22 cellular contexts compared by ENCODE assay signal in the genomic region with DNA sequence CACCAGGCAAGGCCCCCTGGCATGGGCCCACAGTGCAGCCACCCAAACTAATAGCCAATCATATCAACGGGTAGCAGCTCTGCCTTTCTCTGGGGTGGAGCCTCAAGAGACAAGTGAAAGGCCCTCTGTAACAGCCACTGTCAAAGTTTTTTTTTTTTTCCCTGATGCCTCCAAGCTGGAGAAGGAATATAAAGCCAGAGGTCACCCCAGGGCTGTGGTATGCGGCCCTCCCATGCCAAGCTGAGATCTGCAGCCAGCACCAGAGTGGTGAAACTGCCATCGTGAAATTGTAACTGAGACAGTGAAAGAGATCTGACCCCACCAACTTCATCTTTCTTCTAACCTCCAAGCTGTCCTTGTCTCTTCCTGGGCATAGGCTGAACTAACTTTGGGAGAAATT.
DNase-seq lines count a peak whose midpoint lies in the region; ATAC-seq and TF ChIP-seq lines count a peak whose summit lies in the region.
"Had no signal": no experiment of that assay in that cellular context is flagged by ENCODE, and none has a peak within 500 bp of the region (broad histone marks: within the 10 kb centered on the region; RNA-seq: fewer than 3 reads in every experiment).

No MANE protein-coding gene starts in this region.

- in situ Hi-C loops in SK-MEL-5 (cut with HindIII; ENCODE audit: low pct_unique_long_range_greater_than_20kb, low sequenced_read_pairs), result no loop called here

- H3K27ac ChIP-seq in heart right ventricle, result no peak overlapping the region
- no peak overlapping the region for H3K27ac ChIP-seq in smooth muscle cell (ENCODE audit: low read depth)
- H3K27ac ChIP-seq: A549; BLaER1 treated with 17β-estradiol and CSF1 and Interleukin-3, amounts not matched to agents 10 nM and 100 nM had no signal

- H4K20me1 ChIP-seq in smooth muscle cell (ENCODE audit: low read depth), result no peaks in the 10 kb centered on the region
- H4K20me1 ChIP-seq: BLaER1 treated with 17β-estradiol and CSF1 and Interleukin-3, amounts not matched to agents 10 nM and 100 nM had no signal

- WGBS in heart right ventricle, 2 donors, result 32 to 36% methylated on average over 3 of the region's 3 CpGs
- WGBS in smooth muscle cell (ENCODE audit: low lambda C conversion rate), result 68% methylated on average over 3 of the region's 3 CpGs

- intact Hi-C loops in Right ventricle myocardium superior (cut with DNase I), result no loop called here
- intact Hi-C loops in cardiac septum (cut with DNase I), result no loop called here
- intact Hi-C loops in heart right ventricle (cut with DNase I), result no loop called here

- H3K9ac ChIP-seq in smooth muscle cell (ENCODE audit: low read depth), result no peak overlapping the region
- H3K9ac ChIP-seq: BLaER1 treated with 17β-estradiol and CSF1 and Interleukin-3, amounts not matched to agents 10 nM and 100 nM had no signal

- no peak overlapping the region for H2AFZ ChIP-seq in smooth muscle cell (ENCODE audit: low read depth)
- H2AFZ ChIP-seq: GM23338 had no signal

- H3K4me2 ChIP-seq in smooth muscle cell, result no peak overlapping the region
- H3K4me2 ChIP-seq: A549; BLaER1 treated with 17β-estradiol and CSF1 and Interleukin-3, amounts not matched to agents 10 nM and 100 nM; GM23338 had no signal

- TF ChIP-seq CTCF in heart right ventricle (IDR thresholded peaks at IDR 0.05), result no peak
- TF ChIP-seq CTCF in smooth muscle cell (IDR thresholded peaks at IDR 0.05; ENCODE audit: borderline replicate concordance, insufficient read depth, poor library complexity, severe bottlenecking), result no peak

- H3K79me2 ChIP-seq in smooth muscle cell (ENCODE audit: low read depth), result no peaks in the 10 kb centered on the region

- H3K4me1 ChIP-seq in heart right ventricle, result peaks cover 0 to 3% (median 0%) of the 10 kb centered on the region in 9 donors
- no peaks in the 10 kb centered on the region for H3K4me1 ChIP-seq in smooth muscle cell (ENCODE audit: low read depth)
- H3K4me1 ChIP-seq: A549; BE2C; BLaER1 treated with 17β-estradiol and CSF1 and Interleukin-3, amounts not matched to agents 10 nM and 100 nM had no signal

- H3F3A ChIP-seq in smooth muscle cell (ENCODE audit: low read depth), result no peaks in the 10 kb centered on the region

- H3K27me3 ChIP-seq in heart right ventricle, result no peaks in the 10 kb centered on the region
- H3K27me3 ChIP-seq in smooth muscle cell (ENCODE audit: low read depth), result no peaks in the 10 kb centered on the region
- H3K27me3 ChIP-seq: BE2C had no signal

- H3K9me3 ChIP-seq in heart right ventricle (no peaks in the 10 kb centered on the region), smooth muscle cell (replicated peaks; ENCODE audit: low read depth) (no peaks in the 10 kb centered on the region)
- H3K9me3 ChIP-seq: A549, BE2C had no signal

- H3K4me3 ChIP-seq in heart right ventricle (no peak overlapping the region), smooth muscle cell (no peak overlapping the region)
- H3K4me3 ChIP-seq: A549; BLaER1 treated with 17β-estradiol and CSF1 and Interleukin-3, amounts not matched to agents 10 nM and 100 nM; GM23338 had no signal

- H3K36me3 ChIP-seq in heart right ventricle, result no peaks in the 10 kb centered on the region
- H3K36me3 ChIP-seq in smooth muscle cell (ENCODE audit: low read depth), result no peaks in the 10 kb centered on the region
- H3K36me3 ChIP-seq: BE2C; BLaER1 treated with 17β-estradiol and CSF1 and Interleukin-3, amounts not matched to agents 10 nM and 100 nM had no signal

- DNase-seq in Right ventricle myocardium superior (no peak), cardiac septum (ENCODE audit: low spot score) (no peak), SK-MEL-5 (ENCODE audit: low read depth, low spot score) (peak; percentile 0), heart right ventricle (no peak), smooth muscle cell (lab: John Stamatoyannopoulos, UW; ENCODE audit: unreplicated experiment) (no peak)
- DNase-seq: 8988T; ACHN; AML-193; BE2C; Calu3; CD4-positive, alpha-beta T cell; CD8-positive, alpha-beta memory T cell; DMS53; DMS79 treated with DMSO at 0.1 percent for 48 hours; GF-D8; H9 had no signal

- ATAC-seq in Right ventricle myocardium superior (ENCODE audit: poor library complexity) (peak; percentile 52), heart right ventricle (peak in 6 of 8 donors; percentile 16 to 67 (median 45)), HG03108 (IDR thresholded peaks at IDR 0.05; ENCODE audit: unreplicated experiment) (no peak), HG03342 (IDR thresholded peaks at IDR 0.05; ENCODE audit: unreplicated experiment) (no peak)
- ATAC-seq: A549, GM23338, HCT116 had no signal

Comparison
In these comparisons a context has a peak if more than half of its experiments do, and no peak if none do; other contexts are left out.
1. ATAC-seq: peak in Right ventricle myocardium superior (single experiment) and heart right ventricle (6 of 8); none in HG03108 (single experiment) and HG03342 (single experiment).